Comparison of ENCODE assay signal across 28 cellular contexts in genomic region chr15:66747223-66747622, GRCh38. TPM values are rescaled to one million over a fixed set of nuclear protein-coding genes. Genes with fewer than 3 reads are reported as not detected.
DNase-seq lines count a peak whose midpoint lies in the region; ATAC-seq and TF ChIP-seq lines count a peak whose summit lies in the region.
"Had no signal": no experiment of that assay in that cellular context is flagged by ENCODE, and none has a peak within 500 bp of the region (broad histone marks: within the 10 kb centered on the region; RNA-seq: fewer than 3 reads in every experiment).

No MANE protein-coding gene starts in this region.

- H3K27me3 ChIP-seq in breast epithelium (no peaks in the 10 kb centered on the region), mammary epithelial cell (ENCODE audit: insufficient read depth, low read length) (no peaks in the 10 kb centered on the region), thyroid gland (no peaks in the 10 kb centered on the region)
- H3K27me3 ChIP-seq: BE2C, esophagus muscularis mucosa, tibial nerve had no signal

- POLR2A ChIA-PET in WTC11 (lab: Charles Lee): no interaction called here

- no peak overlapping the region for H3K9ac ChIP-seq in mammary epithelial cell (ENCODE audit: insufficient read depth, low read length)

- DNase-seq in breast epithelium (ENCODE audit: low spot score in 2 of 2): no peak
- DNase-seq in mammary epithelial cell: no peak
- no peak for DNase-seq in WTC11 (ENCODE audit: low spot score)
- no peak for DNase-seq in thyroid gland
- DNase-seq in amygdala (lab: John Stamatoyannopoulos, UW): no peak
- no peak for DNase-seq in kidney glomerular epithelial cell (lab: John Stamatoyannopoulos, UW)
- DNase-seq in foreskin fibroblast: no peak
- DNase-seq: 8988T; activated CD4-positive, alpha-beta T cell treated with anti-CD3 and anti-CD28 coated beads for 4 hours; BE2C; DMS79 treated with DMSO at 0.1 percent for 48 hours; effector CD8-positive, alpha-beta T cell; midbrain; NCI-H2081; NCI-H345; NCI-H774; SIG-M5; stimulated activated CD4-positive, alpha-beta T cell treated with anti-CD3 and anti-CD28 coated beads, Interleukin-2, amount 100 ng/mL, for 24 hours had no signal

- intact Hi-C loops in breast epithelium (cut with DNase I; ENCODE audit: low total_unique reads) (no loop called here), mammary epithelial cell (cut with micrococcal nuclease) (no loop called here), thyroid gland (cut with DNase I) (no loop called here)

- H3K36me3 ChIP-seq in breast epithelium (no peaks in the 10 kb centered on the region), mammary epithelial cell (ENCODE audit: insufficient read depth, low read length) (no peaks in the 10 kb centered on the region), mesodermal cell (ENCODE audit: control insufficient read depth, insufficient read depth, low read length) (peaks cover 99% of the 10 kb centered on the region), thyroid gland (no peaks in the 10 kb centered on the region)
- H3K36me3 ChIP-seq: esophagus muscularis mucosa, prostate gland, tibial nerve had no signal

- no peaks in the 10 kb centered on the region for H3K79me2 ChIP-seq in mammary epithelial cell (ENCODE audit: insufficient read depth, low read length)

- H3K4me3 ChIP-seq in breast epithelium (no peak overlapping the region), mammary epithelial cell (replicated peaks in 1 of 3; ENCODE audit: insufficient read depth in 1 of 3, low read depth in 2 of 3, low read length in 3 of 3) (no peak overlapping the region), mesodermal cell (ENCODE audit: extremely low read depth, insufficient read depth, low read length, poor library complexity, severe bottlenecking) (no peak overlapping the region), thyroid gland (replicated peaks in 1 of 3) (no peak overlapping the region), foreskin fibroblast (ENCODE audit: low read depth in 1 of 2, low read length in 2 of 2) (no peak overlapping the region)
- H3K4me3 ChIP-seq: esophagus muscularis mucosa, GM12878, prostate gland, skin epidermis, tibial nerve had no signal

- H3K27ac ChIP-seq in breast epithelium: peak overlapping the region; percentile 41 to 79
- H3K27ac ChIP-seq in mammary epithelial cell (ENCODE audit: insufficient read depth, low read depth, low read length): no peak overlapping the region
- peak overlapping the region; percentile 49 for H3K27ac ChIP-seq in mesodermal cell (ENCODE audit: low read depth, low read length, severe bottlenecking)
- H3K27ac ChIP-seq in thyroid gland: peak overlapping the region; percentile 0 to 84 (median 83)

- no peak overlapping the region for H3K4me3 Mint-ChIP-seq in WTC11
- H3K4me3 Mint-ChIP-seq: activated naive CD4-positive, alpha-beta T cell treated with anti-CD3 and anti-CD28 coated beads, Interleukin-2, amount 50 U/mL, for 24 hours; activated T-helper 1 cell treated with anti-CD3 and anti-CD28 coated beads, Interleukin-12 subunit alpha, Interleukin-12 subunit beta, Interleukin-2, Interleukin-4 antibody, amounts not matched to agents 30 ng/mL and 10 ng/mL and 1 ng/mL, durations not matched to agents 14 hours and 24 hours and 36 hours; neural crest cell; stimulated activated memory B cell treated with anti-CD40 and anti-IgM and Interleukin-4, amounts not matched to agents 10 μg/mL and 1 μg/mL and 100 μg/mL, for 72 hours had no signal

- H3K4me2 ChIP-seq in mammary epithelial cell (ENCODE audit: insufficient read depth, low read depth, low read length): no peak overlapping the region

- H3K27ac Mint-ChIP-seq in WTC11: peak overlapping the region; percentile 55; the same call in 1 of the 2 replicates
- H3K27ac Mint-ChIP-seq: activated naive CD4-positive, alpha-beta T cell treated with anti-CD3 and anti-CD28 coated beads, Interleukin-2, amount 50 U/mL, for 24 hours; activated T-helper 1 cell treated with anti-CD3 and anti-CD28 coated beads, Interleukin-12 subunit alpha, Interleukin-12 subunit beta, Interleukin-2, Interleukin-4 antibody, amounts not matched to agents 30 ng/mL and 10 ng/mL and 1 ng/mL, durations not matched to agents 14 hours and 24 hours and 36 hours; stimulated activated memory B cell treated with anti-CD40 and anti-IgM and Interleukin-4, amounts not matched to agents 10 μg/mL and 1 μg/mL and 100 μg/mL, for 72 hours had no signal

- dilution Hi-C loops in mammary epithelial cell (cut with HindIII; ENCODE audit: low sequenced_read_pairs): no loop called here

- BruUV-seq in mammary epithelial cell (replicated peaks; lab: Mats Ljungman, UMichigan): no TSS peak

- peaks cover 10 to 20% of the 10 kb centered on the region in 2 donors for H3K4me1 ChIP-seq in breast epithelium
- H3K4me1 ChIP-seq in mammary epithelial cell (ENCODE audit: insufficient read depth, low read length): peaks cover 12% of the 10 kb centered on the region
- H3K4me1 ChIP-seq in mesodermal cell (ENCODE audit: control insufficient read depth, insufficient read depth, low read length, poor library complexity, severe bottlenecking): peaks cover 71% of the 10 kb centered on the region
- H3K4me1 ChIP-seq in thyroid gland: peaks cover 83 to 96% of the 10 kb centered on the region in 2 donors

- no peaks in the 10 kb centered on the region for H3K9me3 ChIP-seq in breast epithelium
- H3K9me3 ChIP-seq in mammary epithelial cell (replicated peaks; ENCODE audit: insufficient read depth, low read length): no peaks in the 10 kb centered on the region
- H3K9me3 ChIP-seq in mesodermal cell (ENCODE audit: control insufficient read depth, low read length): no peaks in the 10 kb centered on the region
- no peaks in the 10 kb centered on the region for H3K9me3 ChIP-seq in thyroid gland
- H3K9me3 ChIP-seq: BE2C, esophagus muscularis mucosa, prostate gland, tibial nerve had no signal

- TF ChIP-seq POLR2A in breast epithelium (IDR thresholded peaks at IDR 0.05) (no peak), thyroid gland (IDR thresholded peaks at IDR 0.05) (no peak)

- no peak overlapping the region for H2AFZ ChIP-seq in mammary epithelial cell (ENCODE audit: low read depth, low read length)

- H4K20me1 ChIP-seq in mammary epithelial cell (ENCODE audit: insufficient read depth, low read length): no peaks in the 10 kb centered on the region

- peaks cover 85% of the 10 kb centered on the region for H3K4me1 Mint-ChIP-seq in WTC11
- H3K4me1 Mint-ChIP-seq: stimulated activated memory B cell treated with anti-CD40 and anti-IgM and Interleukin-4, amounts not matched to agents 10 μg/mL and 1 μg/mL and 100 μg/mL, for 72 hours had no signal

- no peak for TF ChIP-seq CTCF in breast epithelium (IDR thresholded peaks at IDR 0.05)
- TF ChIP-seq CTCF in mammary epithelial cell (conservative IDR thresholded peaks at IDR 0.05 in 1 of 2, IDR thresholded peaks at IDR 0.05 in 1 of 2; ENCODE audit: extremely low read depth in 1 of 2, insufficient read depth in 1 of 2, low read depth in 1 of 2, low read length in 2 of 2): no peak
- no peak for TF ChIP-seq CTCF in WTC11 (IDR thresholded peaks at IDR 0.05)
- TF ChIP-seq CTCF in thyroid gland (IDR thresholded peaks at IDR 0.05): no peak
- no peak for TF ChIP-seq CTCF in foreskin fibroblast (IDR thresholded peaks at IDR 0.05; ENCODE audit: low read depth, low read length)

- H3K36me3 Mint-ChIP-seq in WTC11: no peaks in the 10 kb centered on the region
- H3K36me3 Mint-ChIP-seq: activated naive CD4-positive, alpha-beta T cell treated with anti-CD3 and anti-CD28 coated beads, Interleukin-2, amount 50 U/mL, for 24 hours; stimulated activated memory B cell treated with anti-CD40 and anti-IgM and Interleukin-4, amounts not matched to agents 10 μg/mL and 1 μg/mL and 100 μg/mL, for 72 hours had no signal

- CTCF ChIA-PET in mammary epithelial cell (lab: Charles Lee; ENCODE audit: low non-redundant PET): no interaction called here
- CTCF ChIA-PET in WTC11 (lab: Charles Lee): interaction anchor here (1.2 to 2.1 kb wide), 3 partner anchors 40 to 104 kb away, joined by 3 to 8 read pairs (median 4); no protein-coding TSS in a partner anchor

- WGBS in mammary epithelial cell (ENCODE audit: low coverage, missing lambda C conversion rate): 94% methylated on average over 8 of the region's 8 CpGs
- 85 to 91% methylated on average over 6 to 7 of the region's 8 CpGs for WGBS in mesodermal cell (ENCODE audit: insufficient coverage in 2 of 2), 2 experiments
- 88 to 92% methylated on average over 8 of the region's 8 CpGs for WGBS in thyroid gland, 2 donors

- ATAC-seq in WTC11: no peak
- ATAC-seq: GM12878; stimulated activated memory B cell treated with anti-CD40 and anti-IgM and Interleukin-4, amounts not matched to agents 10 μg/mL and 1 μg/mL and 100 μg/mL, for 72 hours had no signal

- no peaks in the 10 kb centered on the region for H3K27me3 Mint-ChIP-seq in WTC11 (ENCODE audit: low read depth)
- H3K27me3 Mint-ChIP-seq: activated naive CD4-positive, alpha-beta T cell treated with anti-CD3 and anti-CD28 coated beads, Interleukin-2, amount 50 U/mL, for 24 hours had no signal

- in situ Hi-C loops in mammary epithelial cell (cut with MboI; ENCODE audit: low sequenced_read_pairs in 2 of 2): no loop called here

- no peaks in the 10 kb centered on the region for H3K9me3 Mint-ChIP-seq in WTC11
- H3K9me3 Mint-ChIP-seq: activated naive CD4-positive, alpha-beta T cell treated with anti-CD3 and anti-CD28 coated beads, Interleukin-2, amount 50 U/mL, for 24 hours; activated T-helper 1 cell treated with anti-CD3 and anti-CD28 coated beads, Interleukin-12 subunit alpha, Interleukin-12 subunit beta, Interleukin-2, Interleukin-4 antibody, amounts not matched to agents 30 ng/mL and 10 ng/mL and 1 ng/mL, durations not matched to agents 14 hours and 24 hours and 36 hours; neural crest cell; stimulated activated memory B cell treated with anti-CD40 and anti-IgM and Interleukin-4, amounts not matched to agents 10 μg/mL and 1 μg/mL and 100 μg/mL, for 72 hours had no signal

TF ChIP-seq in WTC11, 78 proteins besides CTCF, POLR2A, EP300 and RAD21 (continues in another document):
- TF ChIP-seq NR3C1 (CRISPR knock-in tag; conservative IDR thresholded peaks at IDR 0.05; ENCODE audit: low read depth) (no peak), ZNF423 (CRISPR knock-in tag; IDR thresholded peaks at IDR 0.05) (no peak), SMAD3 (CRISPR knock-in tag; IDR thresholded peaks at IDR 0.05; ENCODE audit: borderline replicate concordance) (no peak)

RNA-seq across cellular contexts. Expression of gene SMAD6, which starts 45.2 kb away (rescaled TPM):
- total RNA-seq in breast epithelium (10 to 100 TPM in 2 of 3 donors, 1 to 10 TPM in 1; 7.6 to 22.6 (median 13.4) TPM), mammary epithelial cell (under 1 TPM; 0.09 to 0.83 TPM), WTC11 (2021) (9.2 to 13.9 TPM (median 10.4 TPM) in 3 replicates), thyroid gland (100 to 1,000 TPM in 1 of 4 donors, 10 to 100 TPM in 3; 59.3 to 118 (median 62.3) TPM)
- polyA plus RNA-seq in mammary epithelial cell: 0.11 TPM
- 2.7 TPM for polyA minus RNA-seq in mammary epithelial cell
- polyA plus RNA-seq in mesodermal cell (2013, experiment 1 of 2): 111 TPM
- 96.8 TPM for polyA plus RNA-seq in mesodermal cell (2013, experiment 2 of 2)
